In the genomic region with DNA sequence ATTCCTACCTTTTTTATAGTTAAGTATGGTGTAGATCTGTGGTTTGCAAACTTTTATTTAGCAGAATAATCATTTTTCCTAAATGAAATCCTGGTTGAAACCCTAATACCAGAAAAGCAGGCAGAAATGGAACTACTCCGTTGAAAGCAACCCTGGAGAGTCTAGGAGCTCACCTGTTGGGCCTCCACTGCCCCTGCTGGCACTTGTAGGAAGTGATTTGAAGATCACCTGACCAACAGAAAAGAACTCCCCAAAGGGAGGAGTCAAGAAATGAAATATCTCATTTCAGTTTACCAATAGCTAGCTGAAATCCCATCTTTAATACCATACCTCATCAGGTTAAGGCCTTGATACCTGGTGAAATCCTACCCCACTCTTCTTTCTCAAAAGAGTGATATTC, we compare ENCODE assay signal across 18 cellular contexts.
DNase-seq lines count a peak whose midpoint lies in the region; ATAC-seq and TF ChIP-seq lines count a peak whose summit lies in the region.
"Had no signal": no experiment of that assay in that cellular context is flagged by ENCODE, and none has a peak within 500 bp of the region (broad histone marks: within the 10 kb centered on the region; RNA-seq: fewer than 3 reads in every experiment).

No MANE protein-coding gene starts in this region.

- H2AFZ ChIP-seq in HCT116 (ENCODE audit: low read depth, low read length, poor library complexity, severe bottlenecking), result no peak overlapping the region
- no peak overlapping the region for H2AFZ ChIP-seq in PC-3 (ENCODE audit: low read length)

- no peaks in the 10 kb centered on the region for H3K36me3 Mint-ChIP-seq in activated CD4-positive, alpha-beta T cell treated with anti-CD3 and anti-CD28 coated beads for 36 hours (ENCODE audit: low read depth)
- no peaks in the 10 kb centered on the region for H3K36me3 Mint-ChIP-seq in activated CD4-positive, alpha-beta T cell treated with anti-CD3 and anti-CD28 coated beads, Interleukin-2, amount 10 ng/mL, durations not matched to agents 24 days and 14 days (ENCODE audit: low read depth)
- H3K36me3 Mint-ChIP-seq: naive thymus-derived CD4-positive, alpha-beta T cell had no signal

- H3K23ac ChIP-seq in mesendoderm (ENCODE audit: low read length), result no peak overlapping the region

- no peak overlapping the region for H4K8ac ChIP-seq in mesendoderm (ENCODE audit: low read depth, low read length)

- intact Hi-C loops in activated CD4-positive, alpha-beta T cell treated with anti-CD3 and anti-CD28 coated beads for 36 hours (cut with DNase I, micrococcal nuclease), result no loop called here
- intact Hi-C loops in activated CD4-positive, alpha-beta T cell treated with anti-CD3 and anti-CD28 coated beads, Interleukin-2, amount 10 ng/mL, durations not matched to agents 24 days and 14 days (cut with micrococcal nuclease), result no loop called here
- intact Hi-C loops in HCT116 (cut with micrococcal nuclease), result no loop called here
- intact Hi-C loops in PC-3 (cut with micrococcal nuclease), result no loop called here

- no peaks in the 10 kb centered on the region for H3K36me3 ChIP-seq in HCT116 (ENCODE audit: control insufficient read depth in 1 of 2, insufficient read depth in 2 of 2, low read length in 2 of 2)
- no peaks in the 10 kb centered on the region for H3K36me3 ChIP-seq in PC-3 (ENCODE audit: low read depth, low read length)
- no peaks in the 10 kb centered on the region for H3K36me3 ChIP-seq in mesendoderm (ENCODE audit: control insufficient read depth, insufficient read depth, low read length)
- H3K36me3 ChIP-seq: prostate gland had no signal

- H3K9ac ChIP-seq in HCT116 (ENCODE audit: low read length) (no peak overlapping the region), PC-3 (ENCODE audit: low read length) (no peak overlapping the region), mesendoderm (ENCODE audit: low read length) (no peak overlapping the region)
- H3K9ac ChIP-seq: KMS-11 had no signal

- RAD21 ChIA-PET in HCT116 (lab: Charles Lee; ENCODE audit: low non-redundant PET in 1 of 2, low total read pairs in 2 of 2, uncharacterized antibody in 2 of 2, unreplicated experiment in 2 of 2), result no interaction called here

- no peaks in the 10 kb centered on the region for H3K27me3 Mint-ChIP-seq in activated CD4-positive, alpha-beta T cell treated with anti-CD3 and anti-CD28 coated beads for 36 hours
- H3K27me3 Mint-ChIP-seq in activated CD4-positive, alpha-beta T cell treated with anti-CD3 and anti-CD28 coated beads, Interleukin-2, amount 10 ng/mL, durations not matched to agents 24 days and 14 days, result no peaks in the 10 kb centered on the region
- H3K27me3 Mint-ChIP-seq: effector memory CD8-positive, alpha-beta T cell; naive thymus-derived CD4-positive, alpha-beta T cell had no signal

- no peak for TF ChIP-seq RAD21 in HCT116 (IDR thresholded peaks at IDR 0.05; ENCODE audit: low read depth)

- POLR2A ChIA-PET in activated CD4-positive, alpha-beta T cell treated with anti-CD3 and anti-CD28 coated beads for 36 hours (lab: Charles Lee), result no interaction called here
- POLR2A ChIA-PET in HCT116 (lab: Charles Lee), result no interaction called here
- POLR2A ChIA-PET in PC-3 (lab: Charles Lee; ENCODE audit: unreplicated experiment), result no interaction called here

- no peaks in the 10 kb centered on the region for H3K4me1 ChIP-seq in HCT116 (ENCODE audit: control insufficient read depth in 1 of 2, insufficient read depth in 2 of 2, low read length in 2 of 2)
- no peaks in the 10 kb centered on the region for H3K4me1 ChIP-seq in PC-3 (ENCODE audit: insufficient read depth, low read length)
- H3K4me1 ChIP-seq in mesendoderm (ENCODE audit: control insufficient read depth, low read depth, low read length), result no peaks in the 10 kb centered on the region
- H3K4me1 ChIP-seq: prostate gland had no signal

- no TSS peak for BruUV-seq in HCT116 (replicated peaks; lab: Mats Ljungman, UMichigan)
- no TSS peak for BruUV-seq in PC-3 (replicated peaks; lab: Mats Ljungman, UMichigan)

- no peak overlapping the region for H3K56ac ChIP-seq in mesendoderm (ENCODE audit: low read length)

- H2AK5ac ChIP-seq in mesendoderm (ENCODE audit: low read length), result no peak overlapping the region

- no peak overlapping the region for H2BK120ac ChIP-seq in mesendoderm (ENCODE audit: low read depth, low read length)

- no peak overlapping the region for H3K18ac ChIP-seq in mesendoderm (ENCODE audit: low read length)

- H4K20me1 ChIP-seq in HCT116 (ENCODE audit: insufficient read depth) (no peaks in the 10 kb centered on the region), PC-3 (ENCODE audit: low read length) (no peaks in the 10 kb centered on the region)

- no peaks in the 10 kb centered on the region for H3K79me1 ChIP-seq in mesendoderm (ENCODE audit: low read length)

- H3K9me3 ChIP-seq in HCT116 (ENCODE audit: control insufficient read depth in 1 of 2, insufficient read depth in 1 of 2, low read depth in 1 of 2, low read length in 2 of 2), result no peaks in the 10 kb centered on the region
- no peaks in the 10 kb centered on the region for H3K9me3 ChIP-seq in PC-3 (ENCODE audit: low read length)
- H3K9me3 ChIP-seq: prostate gland had no signal

- H3K4me1 Mint-ChIP-seq in activated CD4-positive, alpha-beta T cell treated with anti-CD3 and anti-CD28 coated beads for 36 hours, result no peaks in the 10 kb centered on the region
- H3K4me1 Mint-ChIP-seq in activated CD4-positive, alpha-beta T cell treated with anti-CD3 and anti-CD28 coated beads, Interleukin-2, amount 10 ng/mL, durations not matched to agents 24 days and 14 days, result no peaks in the 10 kb centered on the region
- H3K4me1 Mint-ChIP-seq: naive thymus-derived CD4-positive, alpha-beta T cell had no signal

- no peak for ATAC-seq in activated CD4-positive, alpha-beta T cell treated with anti-CD3 and anti-CD28 coated beads for 36 hours
- ATAC-seq in HCT116 (peak; percentile 78), PC-3 (no peak), GM19035 (IDR thresholded peaks at IDR 0.05; ENCODE audit: unreplicated experiment) (no peak), GM19395 (IDR thresholded peaks at IDR 0.05; ENCODE audit: unreplicated experiment) (no peak)
- ATAC-seq: effector memory CD8-positive, alpha-beta T cell; naive thymus-derived CD4-positive, alpha-beta T cell had no signal

- H3K79me2 ChIP-seq in HCT116 (ENCODE audit: insufficient read depth, low read length) (no peaks in the 10 kb centered on the region), PC-3 (ENCODE audit: low read length) (no peaks in the 10 kb centered on the region), mesendoderm (ENCODE audit: control insufficient read depth, insufficient read depth, low read length) (no peaks in the 10 kb centered on the region)

- H3K4me3 ChIP-seq in HCT116 (replicated peaks in 1 of 2; ENCODE audit: low read depth in 1 of 2, low read length in 2 of 2), result no peak overlapping the region
- no peak overlapping the region for H3K4me3 ChIP-seq in PC-3 (ENCODE audit: low read length)
- H3K4me3 ChIP-seq in mesendoderm (ENCODE audit: low read length), result no peak overlapping the region
- H3K4me3 ChIP-seq: lung, prostate gland had no signal

- no peak overlapping the region for H3K4ac ChIP-seq in mesendoderm (ENCODE audit: low read depth, low read length)

- no peak overlapping the region for H3K27ac ChIP-seq in HCT116 (ENCODE audit: low read depth, low read length)
- no peak overlapping the region for H3K27ac ChIP-seq in PC-3 (ENCODE audit: low read length)
- no peak overlapping the region for H3K27ac ChIP-seq in mesendoderm (ENCODE audit: low read depth, low read length)
- H3K27ac ChIP-seq: KMS-11, prostate gland had no signal

- no peaks in the 10 kb centered on the region for H3K27me3 ChIP-seq in HCT116 (ENCODE audit: insufficient read depth, low read length)
- H3K27me3 ChIP-seq in PC-3 (ENCODE audit: low read length), result no peaks in the 10 kb centered on the region
- H3K27me3 ChIP-seq in mesendoderm (ENCODE audit: insufficient read depth, low read length, poor library complexity), result no peaks in the 10 kb centered on the region

- no peak overlapping the region for H2BK5ac ChIP-seq in mesendoderm (ENCODE audit: low read length)

- H3K9me3 Mint-ChIP-seq in activated CD4-positive, alpha-beta T cell treated with anti-CD3 and anti-CD28 coated beads for 36 hours (ENCODE audit: low read depth), result peaks cover 3% of the 10 kb centered on the region
- H3K9me3 Mint-ChIP-seq in activated CD4-positive, alpha-beta T cell treated with anti-CD3 and anti-CD28 coated beads, Interleukin-2, amount 10 ng/mL, durations not matched to agents 24 days and 14 days, result no peaks in the 10 kb centered on the region

- TF ChIP-seq CTCF in HCT116 (IDR thresholded peaks at IDR 0.05 in 2 of 3, conservative IDR thresholded peaks at IDR 0.05 in 1 of 3; ENCODE audit: borderline replicate concordance in 1 of 3, insufficient read depth in 1 of 3, low read depth in 2 of 3, low read length in 2 of 3) (peak in 2 of 3 experiments; percentile 32 to 41; a peak in 4 of 6 replicates), PC-3 (conservative IDR thresholded peaks at IDR 0.05; ENCODE audit: low read depth, low read length) (peak; percentile 24; the same call in 1 of the 2 replicates)

- peak; percentile 6 for DNase-seq in activated CD4-positive, alpha-beta T cell treated with anti-CD3 and anti-CD28 coated beads for 36 hours
- DNase-seq in activated CD4-positive, alpha-beta T cell treated with anti-CD3 and anti-CD28 coated beads, Interleukin-2, amount 10 ng/mL, durations not matched to agents 24 days and 14 days, result no peak
- DNase-seq in HCT116 (ENCODE audit: low read depth, low spot score) (no peak), PC-3 (peak; percentile 2), mesendoderm (peak; percentile 4), ureter (ENCODE audit: low spot score) (no peak)
- DNase-seq: central memory CD4-positive, alpha-beta T cell; effector memory CD8-positive, alpha-beta T cell; GOT3; naive thymus-derived CD4-positive, alpha-beta T cell; NCI-H510A; substantia nigra; T-helper 2 cell had no signal

- WGBS in mesendoderm (ENCODE audit: extremely low coverage, insufficient coverage, low lambda C conversion rate), result no CpG with 5 or more reads among the region's 1 CpG

- H3K9me2 ChIP-seq in HCT116 (ENCODE audit: insufficient read depth) (no peaks in the 10 kb centered on the region), PC-3 (replicated peaks; ENCODE audit: low read length) (no peaks in the 10 kb centered on the region)

- H3K27ac Mint-ChIP-seq in activated CD4-positive, alpha-beta T cell treated with anti-CD3 and anti-CD28 coated beads for 36 hours, result no peak overlapping the region
- H3K27ac Mint-ChIP-seq in activated CD4-positive, alpha-beta T cell treated with anti-CD3 and anti-CD28 coated beads, Interleukin-2, amount 10 ng/mL, durations not matched to agents 24 days and 14 days, result no peak overlapping the region
- H3K27ac Mint-ChIP-seq: effector memory CD8-positive, alpha-beta T cell; naive thymus-derived CD4-positive, alpha-beta T cell had no signal

- H3K4me2 ChIP-seq in HCT116 (ENCODE audit: low read length) (no peak overlapping the region), PC-3 (ENCODE audit: low read length) (no peak overlapping the region), mesendoderm (ENCODE audit: low read length) (no peak overlapping the region)
- H3K4me2 ChIP-seq: KMS-11 had no signal

- H4K5ac ChIP-seq in mesendoderm (ENCODE audit: low read length), result no peak overlapping the region

- H3F3A ChIP-seq in PC-3 (ENCODE audit: low read length, unreplicated experiment), result no peaks in the 10 kb centered on the region

- CTCF ChIA-PET in activated CD4-positive, alpha-beta T cell treated with anti-CD3 and anti-CD28 coated beads for 36 hours (lab: Charles Lee), result no interaction called here
- CTCF ChIA-PET in HCT116 (lab: Charles Lee), result no interaction called here
- CTCF ChIA-PET in PC-3 (lab: Charles Lee), result no interaction called here

- no peak overlapping the region for H2BK15ac ChIP-seq in mesendoderm (replicated peaks; ENCODE audit: low read depth)

- TF ChIP-seq POLR2A in HCT116 (IDR thresholded peaks at IDR 0.05; ENCODE audit: borderline replicate concordance, extremely low read depth, insufficient read depth, insufficient read length), result no peak

- no peak overlapping the region for H3K4me3 Mint-ChIP-seq in activated CD4-positive, alpha-beta T cell treated with anti-CD3 and anti-CD28 coated beads for 36 hours
- H3K4me3 Mint-ChIP-seq in activated CD4-positive, alpha-beta T cell treated with anti-CD3 and anti-CD28 coated beads, Interleukin-2, amount 10 ng/mL, durations not matched to agents 24 days and 14 days, result no peak overlapping the region
- H3K4me3 Mint-ChIP-seq: effector memory CD8-positive, alpha-beta T cell; naive thymus-derived CD4-positive, alpha-beta T cell had no signal

Comparison
In these comparisons a context has a peak if more than half of its experiments do, and no peak if none do; other contexts are left out.
1. DNase-seq: peak in activated CD4-positive, alpha-beta T cell treated with anti-CD3 and anti-CD28 coated beads for 36 hours (single experiment), PC-3 (single experiment) and mesendoderm (single experiment); none in activated CD4-positive, alpha-beta T cell treated with anti-CD3 and anti-CD28 coated beads, Interleukin-2, amount 10 ng/mL, durations not matched to agents 24 days and 14 days (single experiment), HCT116 (single experiment) and ureter (single experiment).